In genomic region chr7:73522081-73522818, GRCh38 we compare ENCODE assay signal across 8 cellular contexts. TPM values are rescaled to one million over a fixed set of nuclear protein-coding genes. Genes with fewer than 3 reads are reported as not detected.
DNase-seq lines count a peak whose midpoint lies in the region; ATAC-seq and TF ChIP-seq lines count a peak whose summit lies in the region.

TSS of gene BAZ1B (minus strand) at chr7:73522293. CDS start at chr7:73521933, 360 bp downstream.

- peak within 1 kb of the TSS; percentile 93 to 100 (median 99) for H3K4me3 Mint-ChIP-seq in CD8-positive, alpha-beta memory T cell

- peaks cover 57% of the 10 kb centered on the region for H3K4me1 ChIP-seq in CD8-positive, alpha-beta memory T cell (ENCODE audit: insufficient read depth, low read length)
- peaks cover 44% of the 10 kb centered on the region for H3K4me1 ChIP-seq in lower lobe of right lung

- POLR2A ChIA-PET in CD8-positive, alpha-beta memory T cell (lab: Charles Lee): interaction anchor here (0.6 to 4.0 kb wide), 9 partner anchors 10 to 694 kb away, joined by 3 to 62 read pairs (median 7); partner anchors contain the start of genes ABHD11, BCL7B, TBL2 and TYW1B

- peak within 1 kb of the TSS; percentile 88 for H3K4me3 ChIP-seq in CD8-positive, alpha-beta memory T cell (ENCODE audit: low read length)
- H3K4me3 ChIP-seq in lower lobe of right lung: peak within 1 kb of the TSS; percentile 87

- peaks cover 0 to 34% (median 2%) of the 10 kb centered on the region in 3 donors for H3K36me3 Mint-ChIP-seq in CD8-positive, alpha-beta memory T cell

- peaks cover 3% of the 10 kb centered on the region for H3K36me3 ChIP-seq in CD8-positive, alpha-beta memory T cell (ENCODE audit: insufficient read depth, low read length)
- H3K36me3 ChIP-seq in lower lobe of right lung: peaks cover 6% of the 10 kb centered on the region

- peak; percentile 21 for TF ChIP-seq CTCF in lower lobe of right lung (IDR thresholded peaks at IDR 0.05)

- CTCF ChIA-PET in CD8-positive, alpha-beta memory T cell (lab: Charles Lee): interaction anchor here (1.3 to 4.2 kb wide), 6 partner anchors 10 to 212 kb away, joined by 3 to 29 read pairs (median 6); partner anchors contain the start of genes BCL7B and TBL2

- peak; percentile 92 to 98 (median 94) for DNase-seq in CD8-positive, alpha-beta memory T cell
- DNase-seq in HS-27A (ENCODE audit: low read depth) (peak; percentile 94), NK-92 (lab: John Stamatoyannopoulos, UW; ENCODE audit: unreplicated experiment) (peak; percentile 67), lower lobe of right lung (peak; percentile 99)
- DNase-seq in activated CD8-positive, alpha-beta memory T cell treated with anti-CD3 and anti-CD28 coated beads for 1 hour (ENCODE audit: extremely low read depth in 1 of 2, low read depth in 1 of 2): peak; percentile 93 to 94
- peak; percentile 94 for DNase-seq in effector CD4-positive, alpha-beta T cell
- peak; percentile 94 to 98 (median 94) for DNase-seq in stimulated activated CD4-positive, alpha-beta T cell treated with anti-CD3 and anti-CD28 coated beads, TNF-alpha, amount 100 ng/mL, for 24 hours (ENCODE audit: low read depth in 3 of 3)

- peak within 1 kb of the TSS; percentile 97 to 100 (median 99) for H3K27ac Mint-ChIP-seq in CD8-positive, alpha-beta memory T cell

- H3K27me3 Mint-ChIP-seq in CD8-positive, alpha-beta memory T cell: peaks cover 0 to 3% of the 10 kb centered on the region in 2 donors

- intact Hi-C loops in lower lobe of right lung (cut with DNase I): no loop called here

- peak within 1 kb of the TSS; percentile 87 for H3K27ac ChIP-seq in CD8-positive, alpha-beta memory T cell (ENCODE audit: low read depth, low read length)
- peak within 1 kb of the TSS; percentile 93 for H3K27ac ChIP-seq in lower lobe of right lung

- peaks cover 64 to 71% (median 71%) of the 10 kb centered on the region in 3 donors for H3K4me1 Mint-ChIP-seq in CD8-positive, alpha-beta memory T cell

- H3K9me3 Mint-ChIP-seq in CD8-positive, alpha-beta memory T cell: no peaks in the 10 kb centered on the region

- H3K27me3 ChIP-seq in CD8-positive, alpha-beta memory T cell (ENCODE audit: insufficient read depth, low read length, poor library complexity, severe bottlenecking): no peaks in the 10 kb centered on the region
- H3K27me3 ChIP-seq in lower lobe of right lung (ENCODE audit: low read depth): no peaks in the 10 kb centered on the region

- no peaks in the 10 kb centered on the region for H3K9me3 ChIP-seq in CD8-positive, alpha-beta memory T cell (ENCODE audit: low read length)
- H3K9me3 ChIP-seq in lower lobe of right lung: no peaks in the 10 kb centered on the region

- ATAC-seq in GM19467 (IDR thresholded peaks at IDR 0.05; ENCODE audit: unreplicated experiment) (peak; percentile 86), lower lobe of right lung (peak; percentile 99)

RNA-seq across cellular contexts. Expression of gene BAZ1B, which starts in this region (rescaled TPM):
- total RNA-seq in CD8-positive, alpha-beta memory T cell: 100 to 1,000 TPM; 112 to 118 TPM
- polyA plus RNA-seq in CD8-positive, alpha-beta memory T cell: 31.1 TPM
- total RNA-seq in lower lobe of right lung: 56.0 TPM

Comparison
In these comparisons a context has a peak if more than half of its experiments do, and no peak if none do; other contexts are left out.
1. Peak in every context shown above with its lines: DNase-seq, ATAC-seq, H3K4me3 ChIP-seq and H3K27ac ChIP-seq.